14 cellular contexts compared by ENCODE assay signal in the genomic region with DNA sequence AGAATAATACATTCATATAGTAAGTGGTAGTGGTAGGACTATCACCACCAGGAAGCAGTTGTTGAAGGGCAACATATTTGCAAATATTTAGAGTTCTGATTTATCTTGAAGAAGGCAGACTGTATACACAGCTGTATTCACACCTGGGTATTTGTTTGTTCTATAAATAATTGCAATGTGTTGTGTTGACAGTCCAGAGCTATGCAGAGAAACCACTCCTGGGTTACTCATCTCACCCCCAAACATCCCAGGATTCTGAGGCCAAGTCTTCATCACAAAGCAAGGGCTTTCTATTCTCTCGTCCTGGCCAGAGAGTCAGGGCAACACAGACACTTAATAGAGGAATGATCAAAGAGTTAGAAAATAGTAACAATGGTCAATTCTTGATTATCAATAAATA.
"Had no signal": no experiment of that assay in that cellular context is flagged by ENCODE, and none has a peak within 500 bp of the region (broad histone marks: within the 10 kb centered on the region; RNA-seq: fewer than 3 reads in every experiment).

No MANE protein-coding gene starts in this region.

- H3K36me3 ChIP-seq: gastroesophageal sphincter had no signal

- H3K27me3 ChIP-seq: gastroesophageal sphincter, hepatocyte, testis had no signal

- H3K27me3 Mint-ChIP-seq: activated CD8-positive, alpha-beta memory T cell treated with anti-CD3 and anti-CD28 coated beads, Interleukin-2, amount 10 ng/mL, durations not matched to agents 7 days and 5 days; activated T-cell treated with anti-CD3 and anti-CD28 coated beads, Interleukin-2, amount 50 U/mL, for 24 hours had no signal

- H2AFZ ChIP-seq: hepatocyte had no signal

- ATAC-seq: activated CD4-positive, CD25-positive, alpha-beta regulatory T cell treated with anti-CD3 and anti-CD28 coated beads, Interleukin-2, amount 50 U/mL, for 24 hours; activated CD8-positive, alpha-beta memory T cell treated with anti-CD3 and anti-CD28 coated beads, Interleukin-2, amount 10 ng/mL, durations not matched to agents 7 days and 5 days; activated naive CD4-positive, alpha-beta T cell treated with anti-CD3 and anti-CD28 coated beads, Interleukin-2, amount 50 U/mL, for 72 hours; gastroesophageal sphincter; sciatic nerve; stimulated activated naive CD8-positive, alpha-beta T cell treated with anti-CD3 and anti-CD28 coated beads, Interleukin-15, Interleukin-2, amounts not matched to agents 100 U/mL and 50 U/mL, for 24 hours had no signal

- H3K27ac Mint-ChIP-seq: activated CD8-positive, alpha-beta memory T cell treated with anti-CD3 and anti-CD28 coated beads, Interleukin-2, amount 10 ng/mL, durations not matched to agents 7 days and 5 days; activated naive CD4-positive, alpha-beta T cell treated with anti-CD3 and anti-CD28 coated beads, Interleukin-2, amount 50 U/mL, for 72 hours; activated T-cell treated with anti-CD3 and anti-CD28 coated beads, Interleukin-2, amount 50 U/mL, for 24 hours had no signal

- H3K4me1 Mint-ChIP-seq: activated CD8-positive, alpha-beta memory T cell treated with anti-CD3 and anti-CD28 coated beads, Interleukin-2, amount 10 ng/mL, durations not matched to agents 7 days and 5 days; neural crest cell had no signal

- H3K9me3 ChIP-seq: testis had no signal

- DNase-seq: activated CD4-positive, alpha-beta T cell treated with anti-CD3 and anti-CD28 coated beads, Interleukin-2, amount 50 U/mL, for 48 hours; activated CD8-positive, alpha-beta memory T cell treated with anti-CD3 and anti-CD28 coated beads, Interleukin-2, amount 10 ng/mL, durations not matched to agents 7 days and 5 days; activated effector memory CD4-positive, alpha-beta T cell treated with anti-CD3 and anti-CD28 coated beads, Interleukin-2, amount 50 U/mL, for 16 hours; activated T-cell treated with anti-CD3 and anti-CD28 coated beads, Interleukin-2, amount 50 U/mL, for 24 hours; amygdala; stimulated activated CD4-positive, alpha-beta T cell treated with anti-CD3 and anti-CD28 coated beads, Interleukin-2, amount 100 ng/mL, for 48 hours; stimulated activated naive CD8-positive, alpha-beta T cell treated with anti-CD3 and anti-CD28 coated beads, Interleukin-15, Interleukin-2, amounts not matched to agents 100 U/mL and 50 U/mL, for 24 hours; testis had no signal

- H3K4me2 ChIP-seq: hepatocyte had no signal

- H3K79me2 ChIP-seq: hepatocyte had no signal

- H3K4me3 Mint-ChIP-seq: activated CD8-positive, alpha-beta memory T cell treated with anti-CD3 and anti-CD28 coated beads, Interleukin-2, amount 10 ng/mL, durations not matched to agents 7 days and 5 days; activated T-cell treated with anti-CD3 and anti-CD28 coated beads, Interleukin-2, amount 50 U/mL, for 24 hours; neural crest cell had no signal

- H3K27ac ChIP-seq: gastroesophageal sphincter, hepatocyte, testis had no signal

- H3K4me1 ChIP-seq: gastroesophageal sphincter, testis had no signal

- H3K4me3 ChIP-seq: gastroesophageal sphincter, hepatocyte, testis had no signal
